In genomic region chr1:161153682-161154337, GRCh38 we compare ENCODE assay signal across 1 cellular context.
TF ChIP-seq lines count a peak whose summit lies in the region.

UFC1 (plus strand) TSS chr1:161153978; CDS start chr1:161153998, 20 bp downstream.

TF ChIP-seq in GM12878, 131 proteins besides CTCF, POLR2A, EP300 and RAD21 (continued from another document and continues in another):
- peak; percentile 92 for TF ChIP-seq E2F8 (IDR thresholded peaks at IDR 0.05; ENCODE audit: low read depth, partially characterized antibody)
- TF ChIP-seq ZNF274 (IDR thresholded peaks at IDR 0.05; ENCODE audit: insufficient read depth, insufficient read length) = no peak
- TF ChIP-seq CUX1 (IDR thresholded peaks at IDR 0.05; ENCODE audit: insufficient replicate concordance, low read depth, low read length) = no peak
- TF ChIP-seq ZSCAN29 (IDR thresholded peaks at IDR 0.05) = no peak
- TF ChIP-seq FOS (IDR thresholded peaks at IDR 0.05; ENCODE audit: borderline replicate concordance, extremely low read depth, insufficient read length) = no peak
- no peak for TF ChIP-seq MYB (IDR thresholded peaks at IDR 0.05; ENCODE audit: borderline replicate concordance, low read depth, low read length)
- no peak; the same call in 1 of the 2 replicates for TF ChIP-seq GATAD2B (conservative IDR thresholded peaks at IDR 0.05; ENCODE audit: low read depth)
- no peak for TF ChIP-seq SMC3 (IDR thresholded peaks at IDR 0.05; ENCODE audit: borderline replicate concordance, low read length)
- peak; percentile 86 for TF ChIP-seq RELB (IDR thresholded peaks at IDR 0.05; ENCODE audit: low read depth)
- no peak; the same call in 1 of the 2 replicates for TF ChIP-seq MLLT1 (IDR thresholded peaks at IDR 0.05)
- no peak for TF ChIP-seq HSF1 (IDR thresholded peaks at IDR 0.05; ENCODE audit: low read depth, low read length)
- TF ChIP-seq GABPA (IDR thresholded peaks at IDR 0.05; ENCODE audit: low read depth) = peak; percentile 98
- no peak for TF ChIP-seq SMARCA5 (IDR thresholded peaks at IDR 0.05)
- 0 out of 2 replicates have a peak, but pooled peaks have one; percentile 13 for TF ChIP-seq MTA2 (IDR thresholded peaks at IDR 0.05; ENCODE audit: low read depth)
- TF ChIP-seq CREM (IDR thresholded peaks at IDR 0.05; ENCODE audit: low read depth) = peak; percentile 79
- TF ChIP-seq E4F1 (IDR thresholded peaks at IDR 0.05; ENCODE audit: borderline replicate concordance, partially characterized antibody) = peak; percentile 87
- TF ChIP-seq RCOR1 (conservative IDR thresholded peaks at IDR 0.05; ENCODE audit: low read depth, low read length) = 0 out of 2 replicates have a peak, but pooled peaks have one; percentile 19
- TF ChIP-seq E2F4 (IDR thresholded peaks at IDR 0.05; ENCODE audit: low read depth, low read length) = no peak
- 0 out of 2 replicates have a peak, but pooled peaks have one; percentile 7 for TF ChIP-seq RFX5 (IDR thresholded peaks at IDR 0.05; ENCODE audit: low read depth, low read length)
- no peak for TF ChIP-seq ZNF592 (IDR thresholded peaks at IDR 0.05)
- peak; percentile 75 for TF ChIP-seq SIX5 (IDR thresholded peaks at IDR 0.05; ENCODE audit: low read depth, low read length, severe bottlenecking)
- TF ChIP-seq CHD4 (IDR thresholded peaks at IDR 0.05) = no peak
- TF ChIP-seq ZZZ3 (IDR thresholded peaks at IDR 0.05; ENCODE audit: control insufficient read depth, insufficient read length, low read depth) = no peak
- no peak for TF ChIP-seq SP1 (IDR thresholded peaks at IDR 0.05; ENCODE audit: low read depth, low read length)
- no peak for TF ChIP-seq ETV6 (conservative IDR thresholded peaks at IDR 0.05 in 1 of 2, IDR thresholded peaks at IDR 0.05 in 1 of 2; ENCODE audit: borderline replicate concordance in 1 of 2, low read depth in 1 of 2)
- no peak for TF ChIP-seq ZNF24 (IDR thresholded peaks at IDR 0.05)
- 0 out of 2 replicates have a peak, but pooled peaks have one; percentile 38 for TF ChIP-seq TCF12 (IDR thresholded peaks at IDR 0.05; ENCODE audit: low read depth, low read length)
- TF ChIP-seq EGR1 (IDR thresholded peaks at IDR 0.05; ENCODE audit: borderline replicate concordance in 1 of 2, low read depth in 2 of 2, low read length in 2 of 2) = no peak
- peak; percentile 43; the same call in 1 of the 2 replicates for TF ChIP-seq PKNOX1 (IDR thresholded peaks at IDR 0.05)
- TF ChIP-seq DPF2 (IDR thresholded peaks at IDR 0.05) = no peak
- no peak; the same call in 1 of the 2 replicates for TF ChIP-seq BMI1 (IDR thresholded peaks at IDR 0.05; ENCODE audit: borderline replicate concordance)
- TF ChIP-seq CBX3 (IDR thresholded peaks at IDR 0.05; ENCODE audit: borderline replicate concordance, low read depth) = no peak
- TF ChIP-seq CREB1 (IDR thresholded peaks at IDR 0.05; ENCODE audit: low read depth) = peak; percentile 71; the same call in 1 of the 2 replicates
- no peak; the same call in 1 of the 2 replicates for TF ChIP-seq ESRRA (IDR thresholded peaks at IDR 0.05; ENCODE audit: low read length)
- TF ChIP-seq PAX8 (IDR thresholded peaks at IDR 0.05) = peak; percentile 65; the same call in 1 of the 2 replicates
